In the genomic region with DNA sequence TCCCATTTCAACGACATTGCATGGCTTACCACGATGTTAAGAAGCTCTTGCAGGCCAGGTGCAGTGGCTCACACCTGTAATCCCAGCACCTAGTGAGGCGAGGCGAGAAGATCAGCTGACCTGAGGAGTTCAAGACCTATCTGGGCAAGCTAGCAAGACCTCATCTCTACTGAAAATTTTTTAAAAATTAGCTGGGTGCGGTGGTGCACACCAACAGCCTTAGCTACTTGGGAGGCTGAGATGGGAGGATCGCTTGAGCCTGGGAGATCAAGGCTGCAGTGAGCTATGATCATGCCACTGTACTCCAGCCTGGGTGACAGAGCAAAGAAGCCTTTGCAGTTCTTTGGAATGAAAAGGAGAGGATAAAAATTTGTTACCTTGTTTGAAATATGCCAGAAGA, we compare ENCODE assay signal across 6 cellular contexts. TPM values are rescaled to one million over a fixed set of nuclear protein-coding genes. Genes with fewer than 3 reads are reported as not detected.
"Had no signal": no experiment of that assay in that cellular context is flagged by ENCODE, and none has a peak within 500 bp of the region (broad histone marks: within the 10 kb centered on the region; RNA-seq: fewer than 3 reads in every experiment).

No MANE protein-coding gene starts in this region.

RNA-seq across cellular contexts. Expression of gene AMY1B, which starts 21.4 kb away (rescaled TPM):
- total RNA-seq: activated CD4-positive, alpha-beta T cell treated with anti-CD3 and anti-CD28 coated beads, Interleukin-2, amount 10 ng/mL, durations not matched to agents 7 days and 5 days; activated CD8-positive, alpha-beta T cell treated with anti-CD3 and anti-CD28 coated beads, Interleukin-2, amount 10 ng/mL, durations not matched to agents 7 days and 5 days; activated naive CD4-positive, alpha-beta T cell treated with anti-CD3 and anti-CD28 coated beads, Interleukin-2, amount 50 U/mL, for 72 hours; adrenal gland; SJCRH30 had no signal
- polyA plus RNA-seq: adrenal gland, SK-N-SH had no signal

RNA-seq across cellular contexts. Expression of gene AMY1C, which starts 32.3 kb away (rescaled TPM):
- total RNA-seq: activated CD4-positive, alpha-beta T cell treated with anti-CD3 and anti-CD28 coated beads, Interleukin-2, amount 10 ng/mL, durations not matched to agents 7 days and 5 days; activated CD8-positive, alpha-beta T cell treated with anti-CD3 and anti-CD28 coated beads, Interleukin-2, amount 10 ng/mL, durations not matched to agents 7 days and 5 days; activated naive CD4-positive, alpha-beta T cell treated with anti-CD3 and anti-CD28 coated beads, Interleukin-2, amount 50 U/mL, for 72 hours; adrenal gland; SJCRH30 had no signal
- polyA plus RNA-seq: adrenal gland, SK-N-SH had no signal
